Comparison of ENCODE assay signal across 19 cellular contexts in genomic region chr1:167654975-167655575, GRCh38. TPM values are rescaled to one million over a fixed set of nuclear protein-coding genes. Genes with fewer than 3 reads are reported as not detected.
A peak's percentile ranks its signal among the peaks of the same experiment; 100 is the strongest.
DNase-seq lines count a peak whose midpoint lies in the region; ATAC-seq and TF ChIP-seq lines count a peak whose summit lies in the region.
"Had no signal": no experiment of that assay in that cellular context is flagged by ENCODE, and none has a peak within 500 bp of the region (broad histone marks: within the 10 kb centered on the region; RNA-seq: fewer than 3 reads in every experiment).

No MANE protein-coding gene starts in this region.

- no peaks in the 10 kb centered on the region for H3K9me2 ChIP-seq in Loucy (replicated peaks; ENCODE audit: low read depth, low read length)

- peaks cover 86% of the 10 kb centered on the region for H3K36me3 ChIP-seq in BLaER1
- H3K36me3 ChIP-seq in Loucy (ENCODE audit: insufficient read depth, low read length): no peaks in the 10 kb centered on the region
- H3K36me3 ChIP-seq in mucosa of rectum (ENCODE audit: control insufficient read depth in 2 of 2, insufficient read depth in 2 of 2, low read length in 2 of 2): peaks cover 0 to 2% of the 10 kb centered on the region in 2 donors
- no peaks in the 10 kb centered on the region for H3K36me3 ChIP-seq in brain microvascular endothelial cell (replicated peaks)

- peaks cover 100% of the 10 kb centered on the region for H4K20me1 ChIP-seq in BLaER1
- H4K20me1 ChIP-seq in Loucy (ENCODE audit: insufficient read depth, low read length, poor library complexity, severe bottlenecking): peaks cover 34% of the 10 kb centered on the region

- H3K27ac Mint-ChIP-seq in endothelial cell (ENCODE audit: unreplicated experiment): peak overlapping the region; percentile 98

- peak overlapping the region; percentile 80 for H3K4me2 ChIP-seq in BLaER1
- peak overlapping the region; percentile 29 for H3K4me2 ChIP-seq in Loucy (ENCODE audit: low read depth, low read length, poor library complexity, severe bottlenecking)

- peaks cover 15% of the 10 kb centered on the region for H3K27me3 Mint-ChIP-seq in endothelial cell (ENCODE audit: unreplicated experiment)
- H3K27me3 Mint-ChIP-seq: stimulated activated naive CD8-positive, alpha-beta T cell treated with anti-CD3 and anti-CD28 coated beads, Interleukin-15, amount 100 ng/mL, for 72 hours had no signal

- ATAC-seq in HG03025 (IDR thresholded peaks at IDR 0.05; ENCODE audit: low FRiP score, unreplicated experiment) (no peak), HG03571 (IDR thresholded peaks at IDR 0.05; ENCODE audit: unreplicated experiment) (no peak), GM18907 (IDR thresholded peaks at IDR 0.05; ENCODE audit: unreplicated experiment) (no peak)
- ATAC-seq: SK-N-SH treated with all-trans-retinoic acid at 6 μM for 48 hours; stimulated activated naive CD8-positive, alpha-beta T cell treated with anti-CD3 and anti-CD28 coated beads, Interleukin-15, amount 100 ng/mL, for 72 hours had no signal

- peak overlapping the region; percentile 8 for H3K4me3 Mint-ChIP-seq in endothelial cell (ENCODE audit: unreplicated experiment)
- H3K4me3 Mint-ChIP-seq: stimulated activated naive CD8-positive, alpha-beta T cell treated with anti-CD3 and anti-CD28 coated beads, Interleukin-15, amount 100 ng/mL, for 72 hours had no signal

- H3K9me3 ChIP-seq in BLaER1: no peaks in the 10 kb centered on the region
- H3K9me3 ChIP-seq in Loucy (ENCODE audit: insufficient read depth, low read depth, low read length): no peaks in the 10 kb centered on the region
- no peaks in the 10 kb centered on the region for H3K9me3 ChIP-seq in mucosa of rectum (ENCODE audit: control insufficient read depth in 2 of 2, low read length in 2 of 2)

- DNase-seq in endothelial cell (ENCODE audit: low spot score) (peak; percentile 49), brain microvascular endothelial cell (no peak)
- DNase-seq: activated CD4-positive, CD25-positive, alpha-beta regulatory T cell; activated CD8-positive, alpha-beta memory T cell treated with anti-CD3 and anti-CD28 coated beads, Interleukin-2, amount 50 U/mL, for 48 hours; amygdala; GM23248; hypothalamus; KBM-7; NCI-H1417; NCI-H345; stimulated activated naive CD8-positive, alpha-beta T cell treated with anti-CD3 and anti-CD28 coated beads, Interleukin-15, amount 100 ng/mL, for 72 hours had no signal

- peaks cover 84% of the 10 kb centered on the region for H3K4me1 Mint-ChIP-seq in endothelial cell (ENCODE audit: unreplicated experiment)

- H3K4me1 ChIP-seq in BLaER1: peaks cover 100% of the 10 kb centered on the region
- peaks cover 78% of the 10 kb centered on the region for H3K4me1 ChIP-seq in Loucy (ENCODE audit: insufficient read depth, low read length, poor library complexity, severe bottlenecking)
- peaks cover 20 to 21% of the 10 kb centered on the region in 2 donors for H3K4me1 ChIP-seq in mucosa of rectum (ENCODE audit: control insufficient read depth in 2 of 2, insufficient read depth in 2 of 2, low read length in 2 of 2)

- H3K9ac ChIP-seq in BLaER1: peak overlapping the region; percentile 51
- peak overlapping the region; percentile 9 for H3K9ac ChIP-seq in Loucy (ENCODE audit: low read depth, low read length, poor library complexity, severe bottlenecking)
- H3K9ac ChIP-seq in mucosa of rectum (ENCODE audit: low read depth in 1 of 2, low read length in 2 of 2): no peak overlapping the region
- H3K9ac ChIP-seq: GM23248 had no signal

- H3K27me3 ChIP-seq in BLaER1 (no peaks in the 10 kb centered on the region), Loucy (ENCODE audit: insufficient read depth, low read length, poor library complexity, severe bottlenecking) (no peaks in the 10 kb centered on the region), mucosa of rectum (ENCODE audit: control insufficient read depth in 2 of 2, insufficient read depth in 2 of 2, low read length in 2 of 2) (no peaks in the 10 kb centered on the region), brain microvascular endothelial cell (replicated peaks) (no peaks in the 10 kb centered on the region)

- H3K9me3 Mint-ChIP-seq in endothelial cell (ENCODE audit: unreplicated experiment): no peaks in the 10 kb centered on the region
- H3K9me3 Mint-ChIP-seq: stimulated activated naive CD8-positive, alpha-beta T cell treated with anti-CD3 and anti-CD28 coated beads, Interleukin-15, amount 100 ng/mL, for 72 hours had no signal

- in situ Hi-C loops in brain microvascular endothelial cell (cut with HindIII; ENCODE audit: low pct_ligation_motif_present, low sequenced_read_pairs): no loop called here

- H3K27ac ChIP-seq in BLaER1 (peak overlapping the region; percentile 83), mucosa of rectum (ENCODE audit: low read depth in 2 of 2, low read length in 2 of 2) (peak overlapping the region; percentile 39 to 47), brain microvascular endothelial cell (no peak overlapping the region)
- H3K27ac ChIP-seq: coronary artery, GM23248 had no signal

- 0 out of 2 replicates have a peak, but pooled peaks cover 7% of the 10 kb centered on the region for H3F3A ChIP-seq in Loucy (ENCODE audit: low read depth)

- H3K79me2 ChIP-seq in Loucy (ENCODE audit: insufficient read depth, low read length): peaks cover 72% of the 10 kb centered on the region

- TF ChIP-seq CTCF in Loucy (conservative IDR thresholded peaks at IDR 0.05; ENCODE audit: low read length): no peak
- TF ChIP-seq CTCF in endothelial cell (IDR thresholded peaks at IDR 0.05; ENCODE audit: unreplicated experiment): no peak
- TF ChIP-seq CTCF in brain microvascular endothelial cell (IDR thresholded peaks at IDR 0.05; ENCODE audit: low read depth, low read length, missing control alignments): no peak

- H2AFZ ChIP-seq in Loucy (ENCODE audit: low read length): no peak overlapping the region
- H2AFZ ChIP-seq: GM23248 had no signal

- peaks cover 5% of the 10 kb centered on the region for H3K36me3 Mint-ChIP-seq in endothelial cell (ENCODE audit: low read depth, unreplicated experiment)

- H3K4me3 ChIP-seq in BLaER1: 0 out of 2 replicates have a peak overlapping the region, but pooled peaks have one; percentile 23
- H3K4me3 ChIP-seq in Loucy (ENCODE audit: low read length, poor library complexity, severe bottlenecking): no peak overlapping the region
- no peak overlapping the region for H3K4me3 ChIP-seq in mucosa of rectum (ENCODE audit: low read length in 2 of 2)
- no peak overlapping the region for H3K4me3 ChIP-seq in brain microvascular endothelial cell (ENCODE audit: low read depth, low read length)
- H3K4me3 ChIP-seq: coronary artery, GM23248 had no signal

RNA-seq across cellular contexts. Expression of gene RCSD1, which starts 25.0 kb away (rescaled TPM):
- total RNA-seq in endothelial cell (ENCODE audit: unreplicated experiment): 39.5 TPM

Comparison
In these comparisons a context has a peak if more than half of its experiments do, and no peak if none do; other contexts are left out.
1. H3K9ac ChIP-seq: peak in BLaER1 (single experiment) and Loucy (single experiment); none in mucosa of rectum (0 of 2).